8 cellular contexts compared by ENCODE assay signal in the genomic region with DNA sequence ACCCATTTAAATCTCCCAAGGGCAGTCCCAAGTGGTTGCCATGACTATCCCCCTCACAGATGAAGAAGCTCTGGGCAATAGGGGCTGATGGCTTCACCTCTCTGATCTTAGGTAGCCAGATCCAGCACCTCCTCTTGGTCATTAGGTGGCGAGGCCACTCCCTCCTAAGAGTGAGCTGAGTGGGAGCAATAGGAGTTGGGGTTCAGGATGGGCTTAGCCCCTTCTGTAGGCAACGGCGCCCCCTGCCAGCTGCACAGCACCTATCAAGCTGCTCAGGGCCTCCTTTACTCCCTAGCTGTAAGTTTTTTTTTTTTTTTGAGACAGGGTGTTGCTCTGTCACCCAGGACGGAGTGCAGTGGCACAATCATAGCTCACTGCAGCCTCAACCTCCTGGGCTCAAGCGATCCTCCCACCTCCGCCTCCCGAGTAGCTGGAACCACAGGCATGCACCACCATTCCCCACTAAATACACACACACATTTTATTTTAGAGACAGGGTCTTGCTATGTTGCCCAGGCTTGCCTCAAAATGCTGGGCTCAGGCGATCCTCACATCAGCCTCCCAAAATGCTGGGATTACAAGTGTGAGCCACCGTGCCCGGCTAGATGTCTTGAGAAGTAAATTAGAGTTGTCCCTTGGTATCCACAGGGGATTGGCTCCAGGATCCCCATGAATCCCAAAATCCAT. TPM values are rescaled to one million over a fixed set of nuclear protein-coding genes. Genes with fewer than 3 reads are reported as not detected.
DNase-seq lines count a peak whose midpoint lies in the region; ATAC-seq and TF ChIP-seq lines count a peak whose summit lies in the region.

No MANE protein-coding gene starts in this region.

- peak overlapping the region; percentile 74 for H3K27ac ChIP-seq in GM23248

- in situ Hi-C loops in GM23248 (cut with MboI), result no loop called here

- no peak overlapping the region; the same call in 1 of the 2 replicates for H3K27ac Mint-ChIP-seq in WTC11

- peaks cover 11% of the 10 kb centered on the region for H3K79me2 ChIP-seq in GM23248 (ENCODE audit: insufficient read depth)

- H3K4me3 ChIP-seq in AG04449 (ENCODE audit: low read depth, low read length) (no peak overlapping the region), GM23248 (no peak overlapping the region)

- no peaks in the 10 kb centered on the region for H3K9me3 ChIP-seq in GM23248 (ENCODE audit: low read depth)

- POLR2A ChIA-PET in AG04449 (lab: Yijun Ruan, JAX), result interaction anchor here (0.9 to 1.0 kb wide), 2 partner anchors 30 to 34 kb away, joined by 3 to 4 read pairs; no protein-coding TSS in a partner anchor
- POLR2A ChIA-PET in WTC11 (lab: Charles Lee), result interaction anchor here (0.9 kb wide), 1 partner anchor 98 kb away, joined by 3 read pairs; the partner anchor contains the start of gene NAE1

- H2AFZ ChIP-seq in GM23248, result no peak overlapping the region

- WGBS in GM23248 (ENCODE audit: low coverage in 1 of 2, low lambda C conversion rate in 2 of 2, missing lambda C conversion rate in 2 of 2), 2 experiments, result 81 to 89% methylated on average over 10 of the region's 10 CpGs

- CTCF ChIA-PET in AG04449 (lab: Yijun Ruan, JAX), result interaction anchor here (1.0 to 15.4 kb wide), 5 partner anchors 14 to 172 kb away, joined by 3 to 350 read pairs (median 3); no protein-coding TSS in a partner anchor
- CTCF ChIA-PET in WTC11 (lab: Charles Lee), result interaction anchor here (0.5 to 7.0 kb wide), 33 partner anchors 11 to 499 kb away, joined by 3 to 175 read pairs (median 6); partner anchors contain the start of genes CDH16, CES3, NAE1 and NOL3

- peaks cover 17% of the 10 kb centered on the region for H3K4me1 Mint-ChIP-seq in WTC11

- H3K9ac ChIP-seq in GM23248, result peak overlapping the region; percentile 62; the same call in 1 of the 2 replicates

- H3K4me3 Mint-ChIP-seq in WTC11, result no peak overlapping the region

- no peaks in the 10 kb centered on the region for H3K9me3 Mint-ChIP-seq in WTC11

- no peaks in the 10 kb centered on the region for H3K36me3 ChIP-seq in GM23248 (ENCODE audit: low read depth)

- H3K27me3 Mint-ChIP-seq in WTC11 (ENCODE audit: low read depth), result peaks cover 42% of the 10 kb centered on the region

- H3K27me3 ChIP-seq in GM23248 (replicated peaks; ENCODE audit: insufficient read depth), result peaks cover 7% of the 10 kb centered on the region

- ATAC-seq in WTC11, result peak; percentile 71
- no peak for ATAC-seq in HG02973 (IDR thresholded peaks at IDR 0.05; ENCODE audit: unreplicated experiment)
- no peak for ATAC-seq in HG03565 (IDR thresholded peaks at IDR 0.05; ENCODE audit: unreplicated experiment)

- peaks cover 30% of the 10 kb centered on the region for H3F3A ChIP-seq in GM23248 (ENCODE audit: insufficient read depth)

- peak; percentile 37 for TF ChIP-seq CTCF in AG04449 (IDR thresholded peaks at IDR 0.05; ENCODE audit: insufficient read depth, low read length, missing control alignments)
- peak; percentile 40; the same call in 1 of the 2 replicates for TF ChIP-seq CTCF in WTC11 (IDR thresholded peaks at IDR 0.05)

- DNase-seq in AG04449 (ENCODE audit: low read depth, low spot score) (no peak), GM23248 (peak; percentile 68), WTC11 (ENCODE audit: low spot score) (peak; percentile 76), glomerular visceral epithelial cell (ENCODE audit: extremely low spot score) (peak; percentile 54), NCI-H446 (lab: John Stamatoyannopoulos, UW) (no peak), NCI-H2107 (lab: John Stamatoyannopoulos, UW) (no peak)

- peak overlapping the region; percentile 57 for H3K4me2 ChIP-seq in GM23248 (ENCODE audit: unreplicated experiment)

- peaks cover 36% of the 10 kb centered on the region for H3K4me1 ChIP-seq in GM23248 (ENCODE audit: insufficient read depth)

- no peaks in the 10 kb centered on the region for H3K36me3 Mint-ChIP-seq in WTC11

- H4K20me1 ChIP-seq in GM23248 (ENCODE audit: insufficient read depth), result no peaks in the 10 kb centered on the region

- no peaks in the 10 kb centered on the region for H3K9me2 ChIP-seq in GM23248 (ENCODE audit: insufficient read depth)

TF ChIP-seq in WTC11, 78 proteins besides CTCF, POLR2A, EP300 and RAD21:
- TF ChIP-seq NFATC4 (CRISPR knock-in tag; IDR thresholded peaks at IDR 0.05) (no peak), ZNF671 (CRISPR knock-in tag; IDR thresholded peaks at IDR 0.05) (no peak), ZNF121 (CRISPR knock-in tag; IDR thresholded peaks at IDR 0.05) (peak; percentile 96)
TF ChIP-seq in WTC11: peak in this region for 1.

RNA-seq across cellular contexts. Expression of gene RRAD, which starts 3.5 kb away (rescaled TPM):
- total RNA-seq in GM23248 (2014; rRNA removed; shearing (Covaris generic)), result 0.22 and 1.1 TPM in 2 replicates
- polyA plus RNA-seq in GM23248 (2016; fragmentation: Nextera tagmentation; extraction: Ambion mirVana), result 0.70 and 0.76 TPM in 2 replicates
- 0.16 to 0.52 TPM (median 0.18 TPM) in 3 replicates for total RNA-seq in WTC11 (2021)

RNA-seq across cellular contexts. Expression of gene CIAO2B, which starts 5.4 kb away (rescaled TPM):
- total RNA-seq in GM23248 (2014; rRNA removed; shearing (Covaris generic)), result 76.1 and 111 TPM in 2 replicates
- polyA plus RNA-seq in GM23248 (2016; fragmentation: Nextera tagmentation; extraction: Ambion mirVana), result 173 and 182 TPM in 2 replicates
- 59.7 to 72.7 TPM (median 71.4 TPM) in 3 replicates for total RNA-seq in WTC11 (2021)

RNA-seq across cellular contexts. Expression of gene CES2, which starts 6.5 kb away (rescaled TPM):
- 32.3 and 46.8 TPM in 2 replicates for total RNA-seq in GM23248 (2014; rRNA removed; shearing (Covaris generic))
- polyA plus RNA-seq in GM23248 (2016; fragmentation: Nextera tagmentation; extraction: Ambion mirVana), result 33.9 and 37.6 TPM in 2 replicates
- 21.6 to 29.7 TPM (median 23.2 TPM) in 3 replicates for total RNA-seq in WTC11 (2021)

RNA-seq across cellular contexts. Expression of gene CDH16, which starts 10.2 kb away (rescaled TPM):
- total RNA-seq in GM23248 (2014; rRNA removed; shearing (Covaris generic)), result not detected in 2 replicates
- polyA plus RNA-seq in GM23248 (2016; fragmentation: Nextera tagmentation; extraction: Ambion mirVana), result not detected in 2 replicates
- not detected in 3 replicates for total RNA-seq in WTC11 (2021)

RNA-seq across cellular contexts. Expression of gene CES3, which starts 32.2 kb away (rescaled TPM):
- not detected in 2 replicates for total RNA-seq in GM23248 (2014; rRNA removed; shearing (Covaris generic))
- not detected in 2 replicates for polyA plus RNA-seq in GM23248 (2016; fragmentation: Nextera tagmentation; extraction: Ambion mirVana)
- 3.3 to 6.0 TPM (median 5.7 TPM) in 3 replicates for total RNA-seq in WTC11 (2021)

Comparison
In these comparisons a context has a peak if more than half of its experiments do, and no peak if none do; other contexts are left out.
1. DNase-seq: peak in GM23248 (single experiment), WTC11 (single experiment) and glomerular visceral epithelial cell (single experiment); none in AG04449 (single experiment), NCI-H446 (0 of 2) and NCI-H2107 (single experiment).